Comparison of ENCODE assay signal across 10 cellular contexts in genomic region chr14:74531467-74531866, GRCh38. TPM values are rescaled to one million over a fixed set of nuclear protein-coding genes. Genes with fewer than 3 reads are reported as not detected.
DNase-seq lines count a peak whose midpoint lies in the region; ATAC-seq and TF ChIP-seq lines count a peak whose summit lies in the region.
"Had no signal": no experiment of that assay in that cellular context is flagged by ENCODE, and none has a peak within 500 bp of the region (broad histone marks: within the 10 kb centered on the region; RNA-seq: fewer than 3 reads in every experiment).

No MANE protein-coding gene starts in this region.

- peaks cover 4% of the 10 kb centered on the region for H3K27me3 Mint-ChIP-seq in activated CD4-positive, alpha-beta T cell treated with anti-CD3 and anti-CD28 coated beads, Interleukin-2, amount 10 ng/mL, durations not matched to agents 24 days and 14 days

- H3K4me1 Mint-ChIP-seq in activated CD4-positive, alpha-beta T cell treated with anti-CD3 and anti-CD28 coated beads, Interleukin-2, amount 10 ng/mL, durations not matched to agents 24 days and 14 days, result peaks cover 6% of the 10 kb centered on the region

- peak; percentile 7 for TF ChIP-seq CTCF in AG04449 (IDR thresholded peaks at IDR 0.05; ENCODE audit: insufficient read depth, low read length, missing control alignments)

- CTCF ChIA-PET in AG04449 (lab: Yijun Ruan, JAX), result interaction anchor here (1.1 to 2.2 kb wide), 3 partner anchors 12 to 84 kb away, joined by 3 to 5 read pairs (median 4); no protein-coding TSS in a partner anchor

- POLR2A ChIA-PET in AG04449 (lab: Yijun Ruan, JAX), result no interaction called here

- H3K4me3 ChIP-seq in AG04449 (ENCODE audit: low read depth, low read length), result no peak overlapping the region

- H3K27ac Mint-ChIP-seq in activated CD4-positive, alpha-beta T cell treated with anti-CD3 and anti-CD28 coated beads, Interleukin-2, amount 10 ng/mL, durations not matched to agents 24 days and 14 days, result no peak overlapping the region

- H3K9me3 Mint-ChIP-seq in activated CD4-positive, alpha-beta T cell treated with anti-CD3 and anti-CD28 coated beads, Interleukin-2, amount 10 ng/mL, durations not matched to agents 24 days and 14 days, result no peaks in the 10 kb centered on the region

- intact Hi-C loops in activated CD4-positive, alpha-beta T cell treated with anti-CD3 and anti-CD28 coated beads, Interleukin-2, amount 10 ng/mL, durations not matched to agents 24 days and 14 days (cut with micrococcal nuclease), result no loop called here

- ATAC-seq in HG03280 (IDR thresholded peaks at IDR 0.05; ENCODE audit: unreplicated experiment), result no peak

- DNase-seq in AG04449 (ENCODE audit: low read depth, low spot score) (no peak), HS-27A (ENCODE audit: low read depth) (peak; percentile 33), astrocyte of the hippocampus (ENCODE audit: low read depth, low spot score) (peak; percentile 53), iPS DF 19.7 (ENCODE audit: low read depth, low spot score) (peak; percentile 63), T-helper 9 cell (no peak), KG1 (lab: John Stamatoyannopoulos, UW) (no peak)
- no peak for DNase-seq in activated CD4-positive, alpha-beta T cell treated with anti-CD3 and anti-CD28 coated beads, Interleukin-2, amount 10 ng/mL, durations not matched to agents 24 days and 14 days
- DNase-seq: GF-D8, hypothalamus had no signal

- no peak overlapping the region for H3K4me3 Mint-ChIP-seq in activated CD4-positive, alpha-beta T cell treated with anti-CD3 and anti-CD28 coated beads, Interleukin-2, amount 10 ng/mL, durations not matched to agents 24 days and 14 days

- no peaks in the 10 kb centered on the region for H3K36me3 Mint-ChIP-seq in activated CD4-positive, alpha-beta T cell treated with anti-CD3 and anti-CD28 coated beads, Interleukin-2, amount 10 ng/mL, durations not matched to agents 24 days and 14 days (ENCODE audit: low read depth)

RNA-seq across cellular contexts. Expression of gene ISCA2, which starts 37.9 kb away (rescaled TPM):
- total RNA-seq in activated CD4-positive, alpha-beta T cell treated with anti-CD3 and anti-CD28 coated beads, Interleukin-2, amount 10 ng/mL, durations not matched to agents 24 days and 14 days, result 20.0 and 20.8 TPM in 2 replicates

RNA-seq across cellular contexts. Expression of gene NPC2, which starts 38.4 kb away (rescaled TPM):
- 12.3 and 15.5 TPM in 2 replicates for total RNA-seq in activated CD4-positive, alpha-beta T cell treated with anti-CD3 and anti-CD28 coated beads, Interleukin-2, amount 10 ng/mL, durations not matched to agents 24 days and 14 days

Comparison
In these comparisons a context has a peak if more than half of its experiments do, and no peak if none do; other contexts are left out.
1. DNase-seq: peak in HS-27A (single experiment), astrocyte of the hippocampus (single experiment) and iPS DF 19.7 (single experiment); none in AG04449 (single experiment), T-helper 9 cell (single experiment), KG1 (single experiment) and activated CD4-positive, alpha-beta T cell treated with anti-CD3 and anti-CD28 coated beads, Interleukin-2, amount 10 ng/mL, durations not matched to agents 24 days and 14 days (single experiment).